ENCODE assay signal across 19 cellular contexts in the genomic region with DNA sequence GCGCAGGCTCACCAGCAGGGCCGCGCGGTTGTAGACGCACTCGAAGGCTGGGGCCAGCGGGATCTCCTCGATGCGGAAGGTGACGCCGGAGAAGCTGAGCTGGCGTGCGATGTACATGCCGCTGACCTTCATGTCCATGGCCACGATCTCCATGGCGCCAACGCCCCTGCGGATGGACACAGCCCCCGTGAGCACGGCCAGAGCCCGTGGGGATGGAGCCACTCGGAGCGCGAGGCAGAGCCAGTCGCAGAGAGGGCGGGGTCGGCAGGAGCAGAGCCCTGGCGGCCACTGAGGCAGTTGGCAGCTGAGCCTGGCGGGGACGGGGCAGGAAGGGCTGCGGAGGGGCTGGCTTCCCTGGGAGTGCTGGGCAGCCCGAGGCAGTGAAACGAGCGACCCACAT.
"Had no signal": no experiment of that assay in that cellular context is flagged by ENCODE, and none has a peak within 500 bp of the region (broad histone marks: within the 10 kb centered on the region; RNA-seq: fewer than 3 reads in every experiment).

No MANE protein-coding gene starts in this region.

- H3K4me3 ChIP-seq: colonic mucosa, hepatocyte, psoas muscle, skin epidermis, stomach, thoracic aorta, transverse colon had no signal

- H3K4me1 ChIP-seq: psoas muscle had no signal

- DNase-seq: colonic mucosa; effector CD4-positive, alpha-beta T cell; foreskin melanocyte; head of caudate nucleus; mammary epithelial cell; naive thymus-derived CD4-positive, alpha-beta T cell; nephron progenitor cell; retina; stimulated activated CD4-positive, alpha-beta T cell treated with anti-CD3 and anti-CD28 coated beads, Interleukin-12 subunit alpha, Interleukin-12 subunit beta, amount 100 ng/mL, for 4 hours; stimulated activated naive CD4-positive, alpha-beta T cell; stomach; substantia nigra; transverse colon had no signal

- H3K4me2 ChIP-seq: hepatocyte had no signal

- H3K79me2 ChIP-seq: hepatocyte had no signal

- H3K27me3 ChIP-seq: colonic mucosa, hepatocyte, neutrophil, stomach, transverse colon had no signal

- H3K27ac ChIP-seq: colonic mucosa, hepatocyte, neutrophil, psoas muscle, stomach, thoracic aorta, transverse colon had no signal

- ATAC-seq: naive thymus-derived CD4-positive, alpha-beta T cell; psoas muscle; sciatic nerve had no signal

- H3K9me3 ChIP-seq: colonic mucosa, neutrophil, psoas muscle, stomach, thoracic aorta, transverse colon had no signal

- H2AFZ ChIP-seq: hepatocyte had no signal
